8 cellular contexts compared by ENCODE assay signal in the genomic region with DNA sequence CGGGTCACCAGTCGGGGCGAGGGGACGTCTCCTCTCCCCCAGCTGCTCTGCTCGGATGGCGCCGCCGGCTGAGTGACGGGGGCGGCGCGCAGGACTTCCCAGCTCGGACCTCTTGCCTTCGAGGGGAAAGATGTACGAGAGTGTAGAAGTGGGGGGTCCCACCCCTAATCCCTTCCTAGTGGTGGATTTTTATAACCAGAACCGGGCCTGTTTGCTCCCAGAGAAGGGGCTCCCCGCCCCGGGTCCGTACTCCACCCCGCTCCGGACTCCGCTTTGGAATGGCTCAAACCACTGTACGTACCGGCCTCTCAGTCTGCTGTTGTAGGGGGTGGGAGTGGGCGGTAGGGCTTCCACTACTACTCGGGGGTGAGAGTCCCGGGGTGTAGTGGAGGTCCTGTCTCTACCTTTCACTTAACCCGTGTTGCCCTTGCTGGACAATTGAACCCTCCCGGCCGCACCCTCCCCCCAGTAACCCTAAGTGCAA. TPM values are rescaled to one million over a fixed set of nuclear protein-coding genes. Genes with fewer than 3 reads are reported as not detected.
DNase-seq lines count a peak whose midpoint lies in the region; ATAC-seq and TF ChIP-seq lines count a peak whose summit lies in the region.

No MANE protein-coding gene starts in this region.

- peak overlapping the region; percentile 88 for H2BK15ac ChIP-seq in neuronal stem cell (ENCODE audit: low read length)

- TF ChIP-seq CTCF in C4-2B (conservative IDR thresholded peaks at IDR 0.05) (no peak), fibroblast of mammary gland (conservative IDR thresholded peaks at IDR 0.05; ENCODE audit: control insufficient read depth, insufficient read depth, low read depth, low read length) (no peak)

- H2AFZ ChIP-seq in neuronal stem cell (ENCODE audit: low read length), result peak overlapping the region; percentile 91

- no peak overlapping the region for H2BK5ac ChIP-seq in neuronal stem cell (ENCODE audit: low read length)

- peak overlapping the region; percentile 52 for H3K23ac ChIP-seq in neuronal stem cell (ENCODE audit: low read depth, low read length, poor library complexity)

- H2BK12ac ChIP-seq in neuronal stem cell (ENCODE audit: low read length), result no peak overlapping the region

- H3K9ac ChIP-seq in neuronal stem cell (ENCODE audit: low read depth, low read length, poor library complexity), result peak overlapping the region; percentile 21

- peak overlapping the region; percentile 94 for H3K27ac Mint-ChIP-seq in T-helper 17 cell

- peak overlapping the region; percentile 77 for H3K27ac ChIP-seq in C4-2B
- H3K27ac ChIP-seq in neuronal stem cell (replicated peaks; ENCODE audit: low read length), result no peak overlapping the region

- peaks cover 64% of the 10 kb centered on the region for H3K4me1 Mint-ChIP-seq in T-helper 17 cell

- no peak for DNase-seq in T-helper 17 cell
- no peak for DNase-seq in fibroblast of mammary gland (ENCODE audit: low read depth)
- DNase-seq in neuronal stem cell (ENCODE audit: low spot score), result no peak
- DNase-seq in SK-N-DZ (ENCODE audit: low spot score), result no peak
- no peak for DNase-seq in stimulated activated CD4-positive, alpha-beta T cell treated with anti-CD3 and anti-CD28 coated beads, Interleukin-4, amount 100 ng/mL, for 24 hours
- DNase-seq in AG08396 (ENCODE audit: low spot score), result no peak

- no CpG with 5 or more reads among the region's 30 CpGs for WGBS in neuronal stem cell (ENCODE audit: extremely low coverage in 2 of 2, insufficient read length in 2 of 2, insufficient replicate concordance in 1 of 2), 2 donors

- H3K36me3 Mint-ChIP-seq in T-helper 17 cell (ENCODE audit: low read depth), result peaks cover 5% of the 10 kb centered on the region

- no peak overlapping the region for H3K4ac ChIP-seq in neuronal stem cell (ENCODE audit: low read length)

- ATAC-seq in T-helper 17 cell (no peak), GM19351 (IDR thresholded peaks at IDR 0.05; ENCODE audit: unreplicated experiment) (no peak)

- H4K8ac ChIP-seq in neuronal stem cell (ENCODE audit: low read depth, low read length), result no peak overlapping the region

- H3K36me3 ChIP-seq in neuronal stem cell (replicated peaks in 1 of 2; ENCODE audit: control insufficient read depth in 2 of 2, insufficient read depth in 2 of 2, low read length in 2 of 2), result peaks cover 0 to 2% of the 10 kb centered on the region in 2 donors

- H3K9me3 ChIP-seq in T-helper 17 cell (ENCODE audit: control insufficient read depth, low read length, poor library complexity, severe bottlenecking) (no peaks in the 10 kb centered on the region), neuronal stem cell (replicated peaks in 1 of 2; ENCODE audit: control insufficient read depth in 2 of 2, insufficient read depth in 1 of 2, low read depth in 1 of 2, low read length in 2 of 2) (peaks cover 0 to under 1% of the 10 kb centered on the region in 2 donors)

- no peak overlapping the region for H4K91ac ChIP-seq in neuronal stem cell (ENCODE audit: low read depth, low read length, poor library complexity)

- peaks cover 5% of the 10 kb centered on the region for H3K79me1 ChIP-seq in neuronal stem cell (ENCODE audit: low read depth, low read length)

- no peak overlapping the region for H2BK120ac ChIP-seq in neuronal stem cell (ENCODE audit: low read depth, low read length)

- no peak overlapping the region for H3K14ac ChIP-seq in neuronal stem cell (ENCODE audit: low read length)

- H3K18ac ChIP-seq in neuronal stem cell (ENCODE audit: low read length), result peak overlapping the region; percentile 97

- peak overlapping the region; percentile 86 for H3K4me2 ChIP-seq in neuronal stem cell (ENCODE audit: insufficient read depth, low read length, poor library complexity, severe bottlenecking)

- H3K27me3 Mint-ChIP-seq in T-helper 17 cell, result no peaks in the 10 kb centered on the region

- H3K4me3 ChIP-seq in fibroblast of mammary gland (ENCODE audit: control insufficient read depth, low read depth, low read length), result peak overlapping the region; percentile 58
- H3K4me3 ChIP-seq in neuronal stem cell (ENCODE audit: low read length in 2 of 2), result peak overlapping the region; percentile 56 to 86

- peaks cover 0 to 18% (median 2%) of the 10 kb centered on the region in 3 experiments for H3K27me3 ChIP-seq in neuronal stem cell (ENCODE audit: control insufficient read depth in 3 of 3, insufficient read depth in 3 of 3, low read depth in 1 of 3, low read length in 3 of 3)

- peak overlapping the region; percentile 82 for H3K4me3 Mint-ChIP-seq in T-helper 17 cell

- H2AK5ac ChIP-seq in neuronal stem cell (ENCODE audit: low read depth, low read length), result peak overlapping the region; percentile 47

- H3K4me1 ChIP-seq in neuronal stem cell (ENCODE audit: control insufficient read depth in 2 of 2, insufficient read depth in 1 of 2, low read depth in 1 of 2, low read length in 2 of 2), result peaks cover 51 to 55% of the 10 kb centered on the region in 2 donors

RNA-seq across cellular contexts. Expression of a gene that starts 21.9 kb away (rescaled TPM):
- total RNA-seq in T-helper 17 cell, result not detected
- polyA plus RNA-seq in neuronal stem cell (2013, experiment 1 of 2), result 0.08 TPM
- polyA plus RNA-seq in neuronal stem cell (2013, experiment 2 of 2), result 0.07 TPM
- 0.30 TPM in 1 of 2 replicates, not detected in the other for polyA plus RNA-seq in SK-N-DZ (2014; cell fraction: cytosol; rRNA removed)
- polyA plus RNA-seq in SK-N-DZ (2014; cell fraction: nucleus; rRNA removed), result not detected in 2 replicates

RNA-seq across cellular contexts. Expression of a gene that starts 33.6 kb away (rescaled TPM):
- 100 to 1,000 TPM in 1 of 2 donors, 10 to 100 TPM in 1; 97.0 to 106 TPM for total RNA-seq in T-helper 17 cell
- polyA plus RNA-seq in neuronal stem cell (2013, experiment 1 of 2), result 14.9 TPM
- 15.3 TPM for polyA plus RNA-seq in neuronal stem cell (2013, experiment 2 of 2)
- polyA plus RNA-seq in SK-N-DZ (2014; cell fraction: cytosol; rRNA removed), result 42.3 and 43.5 TPM in 2 replicates
- polyA plus RNA-seq in SK-N-DZ (2014; cell fraction: nucleus; rRNA removed), result 27.0 and 42.6 TPM in 2 replicates

RNA-seq across cellular contexts. Expression of a gene that starts 54.9 kb away (rescaled TPM):
- total RNA-seq in T-helper 17 cell, result 1 to 10 TPM; 1.2 to 2.7 TPM
- 31.8 TPM for polyA plus RNA-seq in neuronal stem cell (2013, experiment 1 of 2)
- polyA plus RNA-seq in neuronal stem cell (2013, experiment 2 of 2), result 32.6 TPM
- 87.3 and 102 TPM in 2 replicates for polyA plus RNA-seq in SK-N-DZ (2014; cell fraction: cytosol; rRNA removed)
- 47.1 and 49.5 TPM in 2 replicates for polyA plus RNA-seq in SK-N-DZ (2014; cell fraction: nucleus; rRNA removed)
